20 cellular contexts compared by ENCODE assay signal in the genomic region with DNA sequence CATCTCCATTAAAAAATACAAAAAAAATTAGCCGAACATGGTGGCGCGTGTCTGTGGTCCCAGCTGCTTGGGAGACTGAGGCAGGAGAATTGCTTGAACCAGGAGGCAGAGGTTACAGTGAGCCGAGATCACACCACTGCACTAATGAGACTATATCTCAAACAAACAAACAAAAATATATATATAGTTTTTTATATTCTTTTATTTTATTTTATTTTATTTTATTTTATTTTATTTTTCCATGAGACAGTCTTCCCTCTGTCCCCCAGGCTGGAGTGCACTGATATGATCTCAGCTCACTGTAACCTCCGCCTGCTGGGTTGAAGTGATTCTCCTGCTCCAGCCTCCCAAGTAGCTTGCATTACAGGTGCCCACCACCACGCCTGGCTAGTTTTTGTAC.
A peak's percentile ranks its signal among the peaks of the same experiment; 100 is the strongest.
DNase-seq lines count a peak whose midpoint lies in the region; TF ChIP-seq lines count a peak whose summit lies in the region.
"Had no signal": no experiment of that assay in that cellular context is flagged by ENCODE, and none has a peak within 500 bp of the region (broad histone marks: within the 10 kb centered on the region; RNA-seq: fewer than 3 reads in every experiment).

No MANE protein-coding gene starts in this region.

- DNase-seq in A673 (ENCODE audit: low spot score) (no peak), HFFc6 (no peak), globus pallidus (ENCODE audit: low spot score) (no peak), NCI-H1417 treated with DMSO at 0.1 percent for 48 hours (lab: John Stamatoyannopoulos, UW) (no peak), endothelial cell (ENCODE audit: low spot score) (no peak), T-helper 9 cell (no peak)
- DNase-seq: activated CD4-positive, alpha-beta T cell treated with anti-CD3 and anti-CD28 coated beads for 4 hours; brain microvascular endothelial cell; glutamatergic neuron; mesendoderm; MG63; naive thymus-derived CD8-positive, alpha-beta T cell; NCI-H1436 treated with DMSO at 0.1 percent for 48 hours; NCI-H2171; Right ventricle myocardium superior; T-cell had no signal

- TF ChIP-seq CTCF in A673 (conservative IDR thresholded peaks at IDR 0.05; ENCODE audit: low read depth, low read length) (no peak), HFFc6 (IDR thresholded peaks at IDR 0.05) (no peak), brain (conservative IDR thresholded peaks at IDR 0.05) (no peak), parathyroid adenoma (IDR thresholded peaks at IDR 0.05) (no peak), endothelial cell (IDR thresholded peaks at IDR 0.05; ENCODE audit: unreplicated experiment) (no peak)

- H3K27ac ChIP-seq in A673 (ENCODE audit: low read depth, low read length, poor library complexity, severe bottlenecking) = peak overlapping the region; percentile 98
- peak overlapping the region; percentile 94 for H3K27ac ChIP-seq in parathyroid adenoma
- H3K27ac ChIP-seq: brain microvascular endothelial cell had no signal

- intact Hi-C loops in A673 (cut with micrococcal nuclease; ENCODE audit: unreplicated experiment) = no loop called here

- no peak overlapping the region for H3K4me3 ChIP-seq in A673 (ENCODE audit: low read depth, low read length, poor library complexity, severe bottlenecking)
- H3K4me3 ChIP-seq in parathyroid adenoma (ENCODE audit: low read depth, low read length) = no peak overlapping the region
- H3K4me3 ChIP-seq: coronary artery, MG63 had no signal

- H3K36me3 Mint-ChIP-seq in HFFc6 (ENCODE audit: low read depth) = no peaks in the 10 kb centered on the region
- no peaks in the 10 kb centered on the region for H3K36me3 Mint-ChIP-seq in brain
- H3K36me3 Mint-ChIP-seq in endothelial cell (ENCODE audit: low read depth, unreplicated experiment) = no peaks in the 10 kb centered on the region
- H3K36me3 Mint-ChIP-seq: activated naive CD4-positive, alpha-beta T cell treated with anti-CD3 and anti-CD28 coated beads, Interleukin-2, amount 50 U/mL, for 72 hours; naive thymus-derived CD8-positive, alpha-beta T cell; T-cell had no signal

- H3K27me3 ChIP-seq in A673 (replicated peaks; ENCODE audit: insufficient read depth, low read depth, low read length, poor library complexity) = no peaks in the 10 kb centered on the region
- no peaks in the 10 kb centered on the region for H3K27me3 ChIP-seq in parathyroid adenoma (ENCODE audit: control insufficient read depth, insufficient read depth, low read length)
- H3K27me3 ChIP-seq: brain microvascular endothelial cell, MG63 had no signal

- H3K27me3 Mint-ChIP-seq in HFFc6 (ENCODE audit: insufficient read depth) = no peaks in the 10 kb centered on the region
- H3K27me3 Mint-ChIP-seq in brain = no peaks in the 10 kb centered on the region
- H3K27me3 Mint-ChIP-seq in endothelial cell (ENCODE audit: unreplicated experiment) = peaks cover 6% of the 10 kb centered on the region
- H3K27me3 Mint-ChIP-seq: naive thymus-derived CD8-positive, alpha-beta T cell; T-cell had no signal

- H3K4me1 ChIP-seq in A673 (ENCODE audit: insufficient read depth, low read length, poor library complexity, severe bottlenecking) = peaks cover 53% of the 10 kb centered on the region
- peaks cover 39% of the 10 kb centered on the region for H3K4me1 ChIP-seq in parathyroid adenoma

- H3K4me2 ChIP-seq in parathyroid adenoma (ENCODE audit: low read length) = no peak overlapping the region

- H3K27ac Mint-ChIP-seq in HFFc6 (0 out of 2 replicates have a peak overlapping the region, but pooled peaks have one; percentile 52), brain (peak overlapping the region; percentile 86 to 100 (median 98)), endothelial cell (ENCODE audit: unreplicated experiment) (no peak overlapping the region)

- H2AFZ ChIP-seq in parathyroid adenoma = no peak overlapping the region

- H3K9me3 ChIP-seq in A673 (ENCODE audit: low read depth, low read length, poor library complexity, severe bottlenecking) = no peaks in the 10 kb centered on the region
- H3K9me3 ChIP-seq in parathyroid adenoma (ENCODE audit: control insufficient read depth, low read length) = no peaks in the 10 kb centered on the region
- H3K9me3 ChIP-seq: MG63 had no signal

- H3K4me3 Mint-ChIP-seq in HFFc6 (no peak overlapping the region), brain (peak overlapping the region in 1 of 5 experiments; percentile 36), endothelial cell (ENCODE audit: unreplicated experiment) (no peak overlapping the region)

- BruUV-seq in A673 (replicated peaks; lab: Mats Ljungman, UMichigan) = no TSS peak

- H3K9ac ChIP-seq in parathyroid adenoma = no peak overlapping the region

- no peaks in the 10 kb centered on the region for H3K9me3 Mint-ChIP-seq in HFFc6
- peaks cover 0 to 11% (median 0%) of the 10 kb centered on the region in 5 experiments for H3K9me3 Mint-ChIP-seq in brain
- H3K9me3 Mint-ChIP-seq in endothelial cell (ENCODE audit: unreplicated experiment) = no peaks in the 10 kb centered on the region
- H3K9me3 Mint-ChIP-seq: naive thymus-derived CD8-positive, alpha-beta T cell; T-cell had no signal

- POLR2A ChIA-PET in A673 (lab: Charles Lee; ENCODE audit: low non-redundant PET) = no interaction called here

- H3K4me1 Mint-ChIP-seq in HFFc6 (ENCODE audit: low read depth) = peaks cover 68% of the 10 kb centered on the region
- peaks cover 77% of the 10 kb centered on the region for H3K4me1 Mint-ChIP-seq in brain
- H3K4me1 Mint-ChIP-seq in endothelial cell (ENCODE audit: unreplicated experiment) = peaks cover 24% of the 10 kb centered on the region

- no peaks in the 10 kb centered on the region for H3K79me2 ChIP-seq in parathyroid adenoma

- H3K36me3 ChIP-seq in A673 (ENCODE audit: insufficient read depth, low read length, poor library complexity, severe bottlenecking) = no peaks in the 10 kb centered on the region
- no peaks in the 10 kb centered on the region for H3K36me3 ChIP-seq in parathyroid adenoma (ENCODE audit: control insufficient read depth, insufficient read depth, low read length)
- H3K36me3 ChIP-seq: brain microvascular endothelial cell, MG63 had no signal

- CTCF ChIA-PET in A673 (lab: Charles Lee) = no interaction called here
